26 cellular contexts compared by ENCODE assay signal in the genomic region with DNA sequence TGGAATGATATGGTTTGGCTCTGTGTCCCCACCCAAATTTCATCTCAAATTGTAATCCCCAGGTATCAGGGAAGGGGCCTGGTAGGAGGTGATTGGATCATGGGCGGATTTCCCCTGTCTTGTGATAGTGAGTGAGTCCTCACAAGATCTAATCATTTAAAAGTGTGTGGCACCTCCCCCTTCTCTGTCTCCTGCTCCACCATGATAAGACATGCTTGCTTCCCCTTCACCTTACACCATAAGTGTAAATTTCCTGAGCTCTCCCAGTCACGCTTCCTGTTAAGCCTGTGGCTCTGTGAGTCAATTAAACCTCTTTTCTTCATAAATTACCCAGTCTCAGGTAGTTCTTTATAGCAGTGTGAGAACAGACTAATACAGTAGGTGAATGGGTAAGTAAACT.
"Had no signal": no experiment of that assay in that cellular context is flagged by ENCODE, and none has a peak within 500 bp of the region (broad histone marks: within the 10 kb centered on the region; RNA-seq: fewer than 3 reads in every experiment).

No MANE protein-coding gene starts in this region.

- DNase-seq: activated CD4-positive, alpha-beta memory T cell treated with anti-CD3 and anti-CD28 coated beads for 36 hours; activated CD4-positive, alpha-beta T cell treated with anti-CD3 and anti-CD28 coated beads for 36 hours; activated CD4-positive, alpha-beta T cell treated with anti-CD3 and anti-CD28 coated beads, Interleukin-2, amount 10 ng/mL, durations not matched to agents 24 days and 14 days; activated CD4-positive, CD25-positive, alpha-beta regulatory T cell; activated CD4-positive, CD25-positive, alpha-beta regulatory T cell treated with anti-CD3 and anti-CD28 coated beads, Interleukin-2, amount 50 U/mL, for 72 hours; activated CD8-positive, alpha-beta memory T cell treated with anti-CD3 and anti-CD28 coated beads, Interleukin-2, amount 10 ng/mL, durations not matched to agents 7 days and 5 days; activated CD8-positive, alpha-beta T cell treated with anti-CD3 and anti-CD28 coated beads, Interleukin-2, amount 10 ng/mL, durations not matched to agents 7 days and 5 days; activated naive CD4-positive, alpha-beta T cell treated with anti-CD3 and anti-CD28 coated beads, Interleukin-2, amount 10 ng/mL, durations not matched to agents 7 days and 5 days; activated T-cell treated with anti-CD3 and anti-CD28 coated beads, Interleukin-2, amount 50 U/mL, for 1 hour; activated T-cell treated with anti-CD3 and anti-CD28 coated beads, Interleukin-2, amount 50 U/mL, for 48 hours; central memory CD4-positive, alpha-beta T cell; cerebellar nuclear complex; colonic mucosa; effector memory CD4-positive, alpha-beta T cell; endodermal cell; erythroblast; foreskin keratinocyte; gastrocnemius medialis; glutamatergic neuron; T-helper 2 cell had no signal

- H3K4me1 Mint-ChIP-seq: activated CD8-positive, alpha-beta memory T cell treated with anti-CD3 and anti-CD28 coated beads, Interleukin-2, amount 10 ng/mL, durations not matched to agents 7 days and 5 days; activated naive CD8-positive, alpha-beta T cell treated with anti-CD3 and anti-CD28 coated beads, Interleukin-2, amount 10 ng/mL, durations not matched to agents 7 days and 5 days had no signal

- H3K4me3 Mint-ChIP-seq: activated CD4-positive, alpha-beta memory T cell treated with anti-CD3 and anti-CD28 coated beads for 36 hours; activated CD4-positive, alpha-beta T cell treated with anti-CD3 and anti-CD28 coated beads for 36 hours; activated CD4-positive, alpha-beta T cell treated with anti-CD3 and anti-CD28 coated beads, Interleukin-2, amount 10 ng/mL, durations not matched to agents 24 days and 14 days; activated CD8-positive, alpha-beta memory T cell treated with anti-CD3 and anti-CD28 coated beads, Interleukin-2, amount 10 ng/mL, durations not matched to agents 7 days and 5 days; activated CD8-positive, alpha-beta T cell treated with anti-CD3 and anti-CD28 coated beads, Interleukin-2, amount 10 ng/mL, durations not matched to agents 7 days and 5 days; activated naive CD4-positive, alpha-beta T cell treated with anti-CD3 and anti-CD28 coated beads, Interleukin-2, amount 10 ng/mL, durations not matched to agents 7 days and 5 days; activated naive CD8-positive, alpha-beta T cell treated with anti-CD3 and anti-CD28 coated beads, Interleukin-2, amount 10 ng/mL, durations not matched to agents 7 days and 5 days; activated T-helper 1 cell treated with anti-CD3 and anti-CD28 coated beads, Interleukin-12 subunit alpha, Interleukin-12 subunit beta, Interleukin-2, Interleukin-4 antibody, amounts not matched to agents 30 ng/mL and 10 ng/mL and 1 ng/mL, durations not matched to agents 14 hours and 24 hours and 36 hours; brain; endodermal cell had no signal

- H3K27me3 Mint-ChIP-seq: brain had no signal

- H3K27ac Mint-ChIP-seq: activated CD4-positive, alpha-beta memory T cell treated with anti-CD3 and anti-CD28 coated beads for 36 hours; activated CD4-positive, alpha-beta T cell treated with anti-CD3 and anti-CD28 coated beads for 36 hours; activated CD4-positive, alpha-beta T cell treated with anti-CD3 and anti-CD28 coated beads, Interleukin-2, amount 10 ng/mL, durations not matched to agents 24 days and 14 days; activated CD8-positive, alpha-beta memory T cell treated with anti-CD3 and anti-CD28 coated beads, Interleukin-2, amount 10 ng/mL, durations not matched to agents 7 days and 5 days; activated CD8-positive, alpha-beta T cell treated with anti-CD3 and anti-CD28 coated beads, Interleukin-2, amount 10 ng/mL, durations not matched to agents 7 days and 5 days; activated naive CD4-positive, alpha-beta T cell treated with anti-CD3 and anti-CD28 coated beads, Interleukin-2, amount 10 ng/mL, durations not matched to agents 7 days and 5 days; activated naive CD4-positive, alpha-beta T cell treated with anti-CD3 and anti-CD28 coated beads, Interleukin-2, amount 50 U/mL, for 72 hours; activated naive CD8-positive, alpha-beta T cell treated with anti-CD3 and anti-CD28 coated beads, Interleukin-2, amount 10 ng/mL, durations not matched to agents 7 days and 5 days; activated T-helper 1 cell treated with anti-CD3 and anti-CD28 coated beads, Interleukin-12 subunit alpha, Interleukin-12 subunit beta, Interleukin-2, Interleukin-4 antibody, amounts not matched to agents 30 ng/mL and 10 ng/mL and 1 ng/mL, durations not matched to agents 14 hours and 24 hours and 36 hours; activated T-helper 2 cell treated with anti-CD3 and anti-CD28 coated beads, Interferon-gamma antibody, Interleukin-2, Interleukin-4, amounts not matched to agents 10 μg/mL and 5 μg/mL and 100 μg/mL, durations not matched to agents 14 hours and 24 hours and 36 hours; brain; endodermal cell had no signal

- H3K36me3 Mint-ChIP-seq: activated CD4-positive, alpha-beta memory T cell treated with anti-CD3 and anti-CD28 coated beads for 36 hours; activated CD8-positive, alpha-beta memory T cell treated with anti-CD3 and anti-CD28 coated beads, Interleukin-2, amount 10 ng/mL, durations not matched to agents 7 days and 5 days; activated naive CD4-positive, alpha-beta T cell treated with anti-CD3 and anti-CD28 coated beads, Interleukin-2, amount 10 ng/mL, durations not matched to agents 7 days and 5 days; activated naive CD8-positive, alpha-beta T cell treated with anti-CD3 and anti-CD28 coated beads, Interleukin-2, amount 10 ng/mL, durations not matched to agents 7 days and 5 days had no signal

- H3K9me3 Mint-ChIP-seq: activated CD4-positive, alpha-beta memory T cell treated with anti-CD3 and anti-CD28 coated beads for 36 hours; activated CD4-positive, alpha-beta T cell treated with anti-CD3 and anti-CD28 coated beads, Interleukin-2, amount 10 ng/mL, durations not matched to agents 24 days and 14 days; activated naive CD4-positive, alpha-beta T cell treated with anti-CD3 and anti-CD28 coated beads, Interleukin-2, amount 10 ng/mL, durations not matched to agents 7 days and 5 days; activated T-helper 1 cell treated with anti-CD3 and anti-CD28 coated beads, Interleukin-12 subunit alpha, Interleukin-12 subunit beta, Interleukin-2, Interleukin-4 antibody, amounts not matched to agents 30 ng/mL and 10 ng/mL and 1 ng/mL, durations not matched to agents 14 hours and 24 hours and 36 hours; activated T-helper 2 cell treated with anti-CD3 and anti-CD28 coated beads, Interferon-gamma antibody, Interleukin-2, Interleukin-4, amounts not matched to agents 10 μg/mL and 5 μg/mL and 100 μg/mL, durations not matched to agents 14 hours and 24 hours and 36 hours had no signal

- ATAC-seq: activated CD4-positive, alpha-beta T cell treated with anti-CD3 and anti-CD28 coated beads for 36 hours; activated CD8-positive, alpha-beta memory T cell treated with anti-CD3 and anti-CD28 coated beads, Interleukin-2, amount 10 ng/mL, durations not matched to agents 7 days and 5 days; activated CD8-positive, alpha-beta T cell treated with anti-CD3 and anti-CD28 coated beads, Interleukin-2, amount 10 ng/mL, durations not matched to agents 7 days and 5 days; activated naive CD4-positive, alpha-beta T cell treated with anti-CD3 and anti-CD28 coated beads, Interleukin-2, amount 50 U/mL, for 72 hours; foreskin keratinocyte; gastrocnemius medialis; heart left ventricle had no signal
